20 cellular contexts compared by ENCODE assay signal in genomic region chr12:95593266-95593871, GRCh38. TPM values are rescaled to one million over a fixed set of nuclear protein-coding genes. Genes with fewer than 3 reads are reported as not detected.
DNase-seq lines count a peak whose midpoint lies in the region; ATAC-seq and TF ChIP-seq lines count a peak whose summit lies in the region.
"Had no signal": no experiment of that assay in that cellular context is flagged by ENCODE, and none has a peak within 500 bp of the region (broad histone marks: within the 10 kb centered on the region; RNA-seq: fewer than 3 reads in every experiment).

No MANE protein-coding gene starts in this region.

- in situ Hi-C loops in GM13977 (cut with MboI; ENCODE audit: low pct_unique_long_range_greater_than_20kb, low sequenced_read_pairs, unreplicated experiment), result no loop called here

- H3K36me3 ChIP-seq in SJCRH30 (no peaks in the 10 kb centered on the region), aorta (ENCODE audit: control insufficient read depth in 1 of 2, insufficient read depth in 2 of 2, low read length in 1 of 2) (no peaks in the 10 kb centered on the region)

- peak; percentile 99 for ATAC-seq in left ventricle myocardium superior
- ATAC-seq in aorta (ENCODE audit: low FRiP score), result peak; percentile 22
- ATAC-seq: stimulated activated naive CD8-positive, alpha-beta T cell treated with anti-CD3 and anti-CD28 coated beads, Interleukin-15, amount 100 ng/mL, for 72 hours had no signal

- H3K27me3 ChIP-seq in SJCRH30 (no peaks in the 10 kb centered on the region), aorta (ENCODE audit: control insufficient read depth in 1 of 2, insufficient read depth in 2 of 2, low read length in 1 of 2) (no peaks in the 10 kb centered on the region)

- no peak for TF ChIP-seq CTCF in GM13977 (IDR thresholded peaks at IDR 0.05; ENCODE audit: extremely low read depth, insufficient read depth, missing control alignments)

- no peaks in the 10 kb centered on the region for H3K9me3 ChIP-seq in SJCRH30 (replicated peaks)
- no peaks in the 10 kb centered on the region for H3K9me3 ChIP-seq in aorta (ENCODE audit: control insufficient read depth, low read length)

- no peak overlapping the region for H3K4me3 ChIP-seq in SJCRH30
- no peak overlapping the region for H3K4me3 ChIP-seq in aorta (ENCODE audit: low read length in 2 of 2)
- H3K4me3 ChIP-seq: smooth muscle cell had no signal

- no peak overlapping the region for H3K27ac ChIP-seq in SJCRH30
- no peak overlapping the region for H3K27ac ChIP-seq in aorta (ENCODE audit: low read depth in 1 of 2, low read length in 2 of 2)

- DNase-seq in NCI-H2029 (lab: John Stamatoyannopoulos, UW), result peak; percentile 15
- no peak for DNase-seq in NCI-H2029 treated with DMSO at 0.1 percent for 48 hours (lab: John Stamatoyannopoulos, UW)
- peak; percentile 15 to 40 for DNase-seq in SJCRH30
- DNase-seq in left ventricle myocardium superior, result peak; percentile 67
- DNase-seq in aorta, result no peak
- no peak for DNase-seq in effector CD8-positive, alpha-beta T cell (lab: John Stamatoyannopoulos, UW)
- no peak for DNase-seq in GM13977 (ENCODE audit: low spot score)
- no peak for DNase-seq in RKO (ENCODE audit: low spot score)
- DNase-seq: activated naive CD4-positive, alpha-beta T cell treated with anti-CD3 and anti-CD28 coated beads, Interleukin-2, amount 50 U/mL, for 16 hours; anterior cingulate cortex; H7; Karpas-422; NCI-H2227 treated with DMSO at 0.1 percent for 48 hours; NK-92 treated with Interleukin-12 subunit alpha and Interleukin-12 subunit beta, amount 100 ng/mL, for 24 hours; posterior cingulate gyrus; stimulated activated CD4-positive, alpha-beta T cell treated with anti-CD3 and anti-CD28 coated beads, Interleukin-4, amount 100 ng/mL, for 1 hour; stimulated activated naive CD8-positive, alpha-beta T cell treated with anti-CD3 and anti-CD28 coated beads, Interleukin-15, amount 100 ng/mL, for 72 hours; T-helper 9 cell had no signal

- WGBS in aorta, 2 donors, result 11 to 18% methylated on average over 7 of the region's 7 CpGs

- intact Hi-C loops in left ventricle myocardium superior (cut with micrococcal nuclease) (no loop called here), aorta (cut with DNase I) (no loop called here)

- no peaks in the 10 kb centered on the region for H3K4me1 ChIP-seq in SJCRH30
- H3K4me1 ChIP-seq in aorta (ENCODE audit: control insufficient read depth in 1 of 2, insufficient read depth in 2 of 2, low read length in 2 of 2), result no peaks in the 10 kb centered on the region

RNA-seq across cellular contexts. Expression of gene USP44, which starts 42.1 kb away (rescaled TPM):
- total RNA-seq in SJCRH30 (2014; rRNA removed; shearing (Covaris generic)), result 0.04 TPM in 1 of 2 replicates, not detected in the other
- total RNA-seq in left ventricle myocardium superior (1.0 TPM), aorta (1 to 10 TPM; 1.6 to 2.2 TPM)
- 1 to 10 TPM; 1.7 to 4.4 TPM for polyA plus RNA-seq in aorta
- total RNA-seq: A172, smooth muscle cell had no signal

Comparison
In these comparisons a context has a peak if more than half of its experiments do, and no peak if none do; other contexts are left out.
1. DNase-seq: peak in NCI-H2029 (single experiment), SJCRH30 (2 of 2) and left ventricle myocardium superior (single experiment); none in NCI-H2029 treated with DMSO at 0.1 percent for 48 hours (single experiment), aorta (0 of 2), effector CD8-positive, alpha-beta T cell (single experiment), GM13977 (single experiment) and RKO (single experiment).